8 cellular contexts compared by ENCODE assay signal in genomic region chr15:101651753-101652097, GRCh38. TPM values are rescaled to one million over a fixed set of nuclear protein-coding genes. Genes with fewer than 3 reads are reported as not detected.
DNase-seq lines count a peak whose midpoint lies in the region; ATAC-seq, FAIRE-seq and TF ChIP-seq lines count a peak whose summit lies in the region.

No MANE protein-coding gene starts in this region.

- H3K9me3 ChIP-seq in CD8-positive, alpha-beta memory T cell (ENCODE audit: low read length), result no peaks in the 10 kb centered on the region
- H3K9me3 ChIP-seq in gastroesophageal sphincter (no peaks in the 10 kb centered on the region), pancreas (no peaks in the 10 kb centered on the region)

- peaks cover 26% of the 10 kb centered on the region for H3K36me3 ChIP-seq in CD8-positive, alpha-beta memory T cell (ENCODE audit: insufficient read depth, low read length)
- H3K36me3 ChIP-seq in gastroesophageal sphincter (peaks cover 0 to 44% of the 10 kb centered on the region in 2 donors), pancreas (peaks cover 0 to 4% (median 0%) of the 10 kb centered on the region in 3 donors)

- H3K9me3 Mint-ChIP-seq in CD8-positive, alpha-beta memory T cell, result no peaks in the 10 kb centered on the region

- TF ChIP-seq CTCF in WI38 (IDR thresholded peaks at IDR 0.05; ENCODE audit: low read depth, low read length) (no peak), gastroesophageal sphincter (IDR thresholded peaks at IDR 0.05) (no peak), pancreas (IDR thresholded peaks at IDR 0.05) (no peak)

- CTCF ChIA-PET in CD8-positive, alpha-beta memory T cell (lab: Charles Lee), result interaction anchor here (0.9 to 2.5 kb wide), 4 partner anchors 9 to 357 kb away, joined by 3 to 22 read pairs (median 4); partner anchors contain the start of gene SNRPA1

- POLR2A ChIA-PET in CD8-positive, alpha-beta memory T cell (lab: Charles Lee), result interaction anchor here (0.5 to 1.7 kb wide), 4 partner anchors 10 to 358 kb away, joined by 5 to 8 read pairs (median 6); partner anchors contain the start of genes SNRPA1 and TARS3

- H3K27ac ChIP-seq in CD8-positive, alpha-beta memory T cell (ENCODE audit: low read depth, low read length), result peak overlapping the region; percentile 92
- H3K27ac ChIP-seq in gastroesophageal sphincter, result peak overlapping the region; percentile 82 to 99 (median 98)
- peak overlapping the region; percentile 86 to 96 (median 91) for H3K27ac ChIP-seq in pancreas

- H3K4me3 Mint-ChIP-seq in CD8-positive, alpha-beta memory T cell, result peak overlapping the region; percentile 85 to 97 (median 94)

- H3K4me3 ChIP-seq in CD8-positive, alpha-beta memory T cell (ENCODE audit: low read length), result peak overlapping the region; percentile 71
- peak overlapping the region; percentile 90 for H3K4me3 ChIP-seq in WI38 (ENCODE audit: low read depth, low read length)
- H3K4me3 ChIP-seq in gastroesophageal sphincter, result peak overlapping the region; percentile 65 to 93
- H3K4me3 ChIP-seq in pancreas, result peak overlapping the region; percentile 84 to 96 (median 90)

- H3K27me3 Mint-ChIP-seq in CD8-positive, alpha-beta memory T cell, result no peaks in the 10 kb centered on the region

- peaks cover 28 to 55% (median 46%) of the 10 kb centered on the region in 3 donors for H3K4me1 Mint-ChIP-seq in CD8-positive, alpha-beta memory T cell

- ATAC-seq in GM19468 (IDR thresholded peaks at IDR 0.05; ENCODE audit: extremely low read depth, unreplicated experiment) (peak; percentile 19), gastroesophageal sphincter (peak; percentile 61), pancreas (peak; percentile 2 to 69 (median 62))

- FAIRE-seq in pancreas (lab: Jason Lieb, UNC), result no peak

- 0% methylated on average over 7 to 8 of the region's 28 CpGs for WGBS in gastroesophageal sphincter (ENCODE audit: low coverage in 1 of 2), 2 donors
- WGBS in pancreas, 2 donors, result 0% methylated on average over 13 to 28 of the region's 28 CpGs

- no peaks in the 10 kb centered on the region for H3K27me3 ChIP-seq in CD8-positive, alpha-beta memory T cell (ENCODE audit: insufficient read depth, low read length, poor library complexity, severe bottlenecking)
- H3K27me3 ChIP-seq in gastroesophageal sphincter, result no peaks in the 10 kb centered on the region
- no peaks in the 10 kb centered on the region for H3K27me3 ChIP-seq in pancreas

- peaks cover 40% of the 10 kb centered on the region for H3K4me1 ChIP-seq in CD8-positive, alpha-beta memory T cell (ENCODE audit: insufficient read depth, low read length)
- H3K4me1 ChIP-seq in gastroesophageal sphincter (peaks cover 11 to 49% (median 14%) of the 10 kb centered on the region in 3 donors), pancreas (peaks cover 11 to 25% (median 15%) of the 10 kb centered on the region in 3 donors)

- H3K27ac Mint-ChIP-seq in CD8-positive, alpha-beta memory T cell, result peak overlapping the region; percentile 91 to 98 (median 98)

- no peak for DNase-seq in CD8-positive, alpha-beta memory T cell
- peak; percentile 56 for DNase-seq in HS-27A (ENCODE audit: low read depth)
- DNase-seq in pancreas, result peak in 1 of 6 donors; percentile 45
- no peak for DNase-seq in cerebellum (ENCODE audit: low spot score)
- no peak for DNase-seq in activated effector memory CD4-positive, alpha-beta T cell treated with Interleukin-2 at 50 U/mL for 16 hours

- no peak for TF ChIP-seq POLR2A in gastroesophageal sphincter (IDR thresholded peaks at IDR 0.05)

- intact Hi-C loops in pancreas (cut with DNase I), result no loop called here

- H3K36me3 Mint-ChIP-seq in CD8-positive, alpha-beta memory T cell, result peaks cover 0 to 55% (median 8%) of the 10 kb centered on the region in 3 donors

- TF ChIP-seq EP300 in gastroesophageal sphincter (IDR thresholded peaks at IDR 0.05), result no peak

RNA-seq across cellular contexts. Expression of gene TM2D3, which starts 0.5 kb away (rescaled TPM):
- 10 to 100 TPM; 63.5 to 68.0 TPM for total RNA-seq in CD8-positive, alpha-beta memory T cell
- 35.8 TPM for polyA plus RNA-seq in CD8-positive, alpha-beta memory T cell
- total RNA-seq in gastroesophageal sphincter, result 10 to 100 TPM; 38.2 to 58.3 (median 50.7) TPM
- 10 to 100 TPM; 16.0 to 33.5 (median 18.4) TPM for total RNA-seq in pancreas
- polyA plus RNA-seq in pancreas, result 10 to 100 TPM; 20.5 to 42.8 TPM
- total RNA-seq in cerebellum, result 78.8 TPM
